ENCODE assay signal across 1 cellular context in genomic region chr5:6408627-6409446, GRCh38.
TF ChIP-seq lines count a peak whose summit lies in the region.

No MANE protein-coding gene starts in this region.

TF ChIP-seq in HepG2, 621 proteins besides CTCF, POLR2A, EP300 and RAD21:
- TF ChIP-seq REL (CRISPR knock-in tag; conservative IDR thresholded peaks at IDR 0.05): no peak
- peak; percentile 52 for TF ChIP-seq ATF7 (IDR thresholded peaks at IDR 0.05)
- no peak for TF ChIP-seq ATF7 (CRISPR knock-in tag; IDR thresholded peaks at IDR 0.05)
- peak; percentile 57; the same call in 1 of the 2 replicates for TF ChIP-seq ZNF564 (CRISPR knock-in tag; IDR thresholded peaks at IDR 0.05)
- TF ChIP-seq CEBPB (IDR thresholded peaks at IDR 0.05; ENCODE audit: borderline replicate concordance, low read depth, low read length): peak; percentile 56; the same call in 1 of the 2 replicates
- TF ChIP-seq ZNF333 (CRISPR knock-in tag; IDR thresholded peaks at IDR 0.05; ENCODE audit: borderline replicate concordance): no peak
- peak in 1 of 2 experiments; percentile 60; a peak in 1 of 4 replicates for TF ChIP-seq ATF4 (CRISPR knock-in tag; IDR thresholded peaks at IDR 0.05)
TF ChIP-seq in HepG2: peak in this region for 4.
